Comparison of ENCODE assay signal across 19 cellular contexts in the genomic region with DNA sequence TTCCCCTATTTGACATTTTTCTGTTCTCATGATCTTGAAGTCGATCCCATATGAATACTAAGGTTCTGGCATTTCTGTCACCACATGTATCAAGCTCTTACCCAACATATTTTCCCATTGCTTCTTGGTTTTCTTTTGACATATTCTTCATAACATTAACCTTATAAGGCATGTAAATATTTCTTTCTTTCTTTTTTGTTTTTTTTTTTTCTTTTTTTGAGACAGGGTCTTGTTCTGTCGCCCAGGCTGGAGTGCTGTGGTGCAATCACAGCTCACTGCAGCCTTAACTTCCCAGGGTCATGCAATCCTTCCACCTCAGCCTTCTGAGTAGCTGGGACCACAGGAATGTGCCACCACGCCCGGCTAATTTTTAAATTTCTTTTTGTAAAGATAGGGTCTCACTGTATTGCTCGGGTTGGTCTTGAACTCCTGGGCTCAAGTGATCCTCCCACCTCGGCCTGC. TPM values are rescaled to one million over a fixed set of nuclear protein-coding genes. Genes with fewer than 3 reads are reported as not detected.
A peak's percentile ranks its signal among the peaks of the same experiment; 100 is the strongest.
DNase-seq lines count a peak whose midpoint lies in the region; ATAC-seq and TF ChIP-seq lines count a peak whose summit lies in the region.
"Had no signal": no experiment of that assay in that cellular context is flagged by ENCODE, and none has a peak within 500 bp of the region (broad histone marks: within the 10 kb centered on the region; RNA-seq: fewer than 3 reads in every experiment).

No MANE protein-coding gene starts in this region.

- no peak overlapping the region for H3K14ac ChIP-seq in H9 (ENCODE audit: insufficient read depth, low read length)

- H3K27ac Mint-ChIP-seq in H9 = no peak overlapping the region
- H3K27ac Mint-ChIP-seq: activated T-cell treated with anti-CD3 and anti-CD28 coated beads, Interleukin-2, amount 50 U/mL, for 24 hours; naive thymus-derived CD8-positive, alpha-beta T cell; stimulated activated naive B cell treated with anti-CD40 and anti-IgM and Interleukin-4, amounts not matched to agents 10 μg/mL and 1 μg/mL and 100 μg/mL, for 72 hours had no signal

- H3K4me1 Mint-ChIP-seq in H9 = peaks cover 15 to 16% of the 10 kb centered on the region in 2 experiments; a peak in 3 of 4 replicates
- H3K4me1 Mint-ChIP-seq: CD4-positive, CD25-positive, alpha-beta regulatory T cell; naive thymus-derived CD8-positive, alpha-beta T cell; stimulated activated naive B cell treated with anti-CD40 and anti-IgM and Interleukin-4, amounts not matched to agents 10 μg/mL and 1 μg/mL and 100 μg/mL, for 72 hours had no signal

- H3K79me2 ChIP-seq in H9 (ENCODE audit: insufficient read depth, low read length) = no peaks in the 10 kb centered on the region

- H2AFZ ChIP-seq in H9 (ENCODE audit: low read length) = no peak overlapping the region

- H3K36me3 ChIP-seq in thoracic aorta = no peaks in the 10 kb centered on the region
- no peaks in the 10 kb centered on the region for H3K36me3 ChIP-seq in gastrocnemius medialis
- H3K36me3 ChIP-seq: adrenal gland, heart left ventricle had no signal

- H3K9me3 ChIP-seq in H9 (ENCODE audit: control insufficient read depth, low read depth, low read length) (no peaks in the 10 kb centered on the region), thoracic aorta (no peaks in the 10 kb centered on the region), gastrocnemius medialis (no peaks in the 10 kb centered on the region)
- H3K9me3 ChIP-seq: adrenal gland, heart left ventricle had no signal

- no peaks in the 10 kb centered on the region; the same call in none of the 2 replicates for H3K27me3 Mint-ChIP-seq in H9 (ENCODE audit: low read depth)

- H3K4me2 ChIP-seq in H9 (ENCODE audit: insufficient read depth, insufficient read length, low read length) = no peak overlapping the region

- H3K9me3 Mint-ChIP-seq in H9 = no peaks in the 10 kb centered on the region
- H3K9me3 Mint-ChIP-seq: activated T-cell treated with anti-CD3 and anti-CD28 coated beads, Interleukin-2, amount 50 U/mL, for 24 hours; naive thymus-derived CD8-positive, alpha-beta T cell; stimulated activated naive B cell treated with anti-CD40 and anti-IgM and Interleukin-4, amounts not matched to agents 10 μg/mL and 1 μg/mL and 100 μg/mL, for 72 hours had no signal

- H2BK120ac ChIP-seq in H9 (ENCODE audit: low read depth, low read length, poor library complexity, severe bottlenecking) = no peak overlapping the region

- no peak overlapping the region for H3K23ac ChIP-seq in H9 (ENCODE audit: insufficient read length, low read depth, low read length)

- H2BK5ac ChIP-seq in H9 (ENCODE audit: insufficient read length, low read length) = no peak overlapping the region

- no peak overlapping the region for H4K8ac ChIP-seq in H9 (replicated peaks; ENCODE audit: insufficient read length, low read depth, low read length)

- H3K9ac ChIP-seq in H9 (ENCODE audit: extremely low read depth, insufficient read length, low read length) = no peak overlapping the region

- no peak overlapping the region for H2BK12ac ChIP-seq in H9 (ENCODE audit: insufficient read length, low read depth, low read length)

- H4K5ac ChIP-seq in H9 (ENCODE audit: insufficient read length, low read depth, low read length) = no peak overlapping the region

- in situ Hi-C loops in astrocyte of the cerebellum (cut with HindIII; ENCODE audit: low sequenced_read_pairs) (no loop called here), gastrocnemius medialis (cut with MboI; ENCODE audit: low sequenced_read_pairs in 4 of 4) (no loop called here)

- no peak overlapping the region for H4K91ac ChIP-seq in H9 (ENCODE audit: insufficient read length, low read depth, low read length)

- H2BK15ac ChIP-seq in H9 (ENCODE audit: low read depth, low read length) = no peak overlapping the region

- no peak overlapping the region for H3K4ac ChIP-seq in H9 (ENCODE audit: low read depth, low read length)

- H3K27ac ChIP-seq in H9 (ENCODE audit: insufficient read length, low read depth, low read length) (no peak overlapping the region), thoracic aorta (peak overlapping the region; percentile 95 to 96), gastrocnemius medialis (no peak overlapping the region)
- H3K27ac ChIP-seq: adrenal gland had no signal

- ATAC-seq in thoracic aorta (ENCODE audit: insufficient number of reproducible peaks, low FRiP score, low read depth) (no peak), gastrocnemius medialis (no peak), HG03342 (IDR thresholded peaks at IDR 0.05; ENCODE audit: unreplicated experiment) (no peak)
- ATAC-seq: heart left ventricle; naive thymus-derived CD8-positive, alpha-beta T cell; stimulated activated naive B cell treated with anti-CD40 and anti-IgM and Interleukin-4, amounts not matched to agents 10 μg/mL and 1 μg/mL and 100 μg/mL, for 72 hours had no signal

- H2BK20ac ChIP-seq in H9 (ENCODE audit: low read depth, low read length, poor library complexity, severe bottlenecking) = peak overlapping the region; percentile 6

- H3K23me2 ChIP-seq in H9 (ENCODE audit: insufficient read length, low read depth, low read length, poor library complexity, severe bottlenecking) = no peaks in the 10 kb centered on the region

- no peak overlapping the region for H3K56ac ChIP-seq in H9 (ENCODE audit: insufficient read length, low read depth, low read length)

- no peaks in the 10 kb centered on the region for H3K27me3 ChIP-seq in H9 (ENCODE audit: insufficient read depth, low read length)
- H3K27me3 ChIP-seq in thoracic aorta (replicated peaks; ENCODE audit: insufficient read depth) = no peaks in the 10 kb centered on the region
- H3K27me3 ChIP-seq in gastrocnemius medialis = no peaks in the 10 kb centered on the region
- H3K27me3 ChIP-seq: adrenal gland, heart left ventricle had no signal

- intact Hi-C loops in gastrocnemius medialis (cut with DNase I; ENCODE audit: low total_unique reads) = no loop called here

- no peaks in the 10 kb centered on the region for H4K20me1 ChIP-seq in H9 (ENCODE audit: control insufficient read depth, insufficient read depth, insufficient read length)

- no peaks in the 10 kb centered on the region for H3K4me1 ChIP-seq in H9 (ENCODE audit: insufficient read depth, low read length)
- H3K4me1 ChIP-seq in thoracic aorta (ENCODE audit: control insufficient read depth in 1 of 2, low read depth in 2 of 2) = peaks cover 21 to 64% of the 10 kb centered on the region in 2 donors
- H3K4me1 ChIP-seq in gastrocnemius medialis = no peaks in the 10 kb centered on the region

- TF ChIP-seq CTCF in H9 (conservative IDR thresholded peaks at IDR 0.05) (no peak), astrocyte of the cerebellum (IDR thresholded peaks at IDR 0.05; ENCODE audit: low read depth, low read length, missing control alignments) (no peak), thoracic aorta (IDR thresholded peaks at IDR 0.05) (no peak), gastrocnemius medialis (IDR thresholded peaks at IDR 0.05 in 4 of 5, conservative IDR thresholded peaks at IDR 0.05 in 1 of 5) (no peak)

- H3K4me3 Mint-ChIP-seq in H9 = no peak overlapping the region
- H3K4me3 Mint-ChIP-seq: activated T-cell treated with anti-CD3 and anti-CD28 coated beads, Interleukin-2, amount 50 U/mL, for 24 hours; CD4-positive, CD25-positive, alpha-beta regulatory T cell; naive thymus-derived CD8-positive, alpha-beta T cell; stimulated activated naive B cell treated with anti-CD40 and anti-IgM and Interleukin-4, amounts not matched to agents 10 μg/mL and 1 μg/mL and 100 μg/mL, for 72 hours had no signal

- no peak for TF ChIP-seq POLR2A in gastrocnemius medialis (IDR thresholded peaks at IDR 0.05)

- DNase-seq in H9 (no peak), astrocyte of the cerebellum (ENCODE audit: low read depth) (peak; percentile 47), glomerular visceral epithelial cell (ENCODE audit: extremely low spot score) (peak; percentile 61), thoracic aorta (ENCODE audit: low spot score) (no peak), gastrocnemius medialis (no peak), COLO668 (lab: John Stamatoyannopoulos, UW; ENCODE audit: unreplicated experiment) (no peak)
- DNase-seq in stimulated activated CD4-positive, alpha-beta T cell treated with anti-CD3 and anti-CD28 coated beads, Interleukin-2, amount 100 ng/mL, for 24 hours = no peak
- DNase-seq: activated CD4-positive, alpha-beta T cell treated with anti-CD3 and anti-CD28 coated beads for 48 hours; activated T-cell treated with anti-CD3 and anti-CD28 coated beads, Interleukin-2, amount 50 U/mL, for 24 hours; adrenal gland; CD4-positive, CD25-positive, alpha-beta regulatory T cell; heart left ventricle; left cardiac atrium; naive thymus-derived CD8-positive, alpha-beta T cell; NCI-H146; Right ventricle myocardium superior; stimulated activated naive B cell treated with anti-CD40 and anti-IgM and Interleukin-4, amounts not matched to agents 10 μg/mL and 1 μg/mL and 100 μg/mL, for 72 hours; T1000 had no signal

- H3K36me3 Mint-ChIP-seq in H9 (ENCODE audit: insufficient read depth in 1 of 3, low read depth in 3 of 3) = no peaks in the 10 kb centered on the region; a peak in 1 of 7 replicates
- H3K36me3 Mint-ChIP-seq: CD4-positive, CD25-positive, alpha-beta regulatory T cell; naive thymus-derived CD8-positive, alpha-beta T cell; stimulated activated naive B cell treated with anti-CD40 and anti-IgM and Interleukin-4, amounts not matched to agents 10 μg/mL and 1 μg/mL and 100 μg/mL, for 72 hours had no signal

- H3K18ac ChIP-seq in H9 (ENCODE audit: insufficient read length, low read depth, low read length) = no peak overlapping the region

- no peak overlapping the region for H2AK5ac ChIP-seq in H9 (ENCODE audit: insufficient read length, low read length)

- H3K4me3 ChIP-seq in astrocyte of the cerebellum (ENCODE audit: low read depth, low read length) (no peak overlapping the region), thoracic aorta (peak overlapping the region; percentile 14), gastrocnemius medialis (no peak overlapping the region)
- H3K4me3 ChIP-seq: adrenal gland, heart left ventricle had no signal

- no peaks in the 10 kb centered on the region for H3K79me1 ChIP-seq in H9 (ENCODE audit: insufficient read depth, low read depth, low read length, poor library complexity, severe bottlenecking)

- no CpG with 5 or more reads among the region's 6 CpGs for WGBS in H9 (ENCODE audit: extremely low coverage, insufficient read length, low lambda C conversion rate)

- H3T11ph ChIP-seq in H9 (ENCODE audit: low read length) = no peak overlapping the region

RNA-seq across cellular contexts. Expression of a gene that starts 33.1 kb away (rescaled TPM):
- total RNA-seq in H9 (2021) = 19.2 and 20.8 TPM in 2 replicates
- total RNA-seq in thoracic aorta = 100 to 1,000 TPM; 101 to 158 TPM
- total RNA-seq in gastrocnemius medialis = 100 to 1,000 TPM; 184 to 644 (median 448) TPM

Comparison
In these comparisons a context has a peak if more than half of its experiments do, and no peak if none do; other contexts are left out.
1. DNase-seq: peak in astrocyte of the cerebellum (single experiment) and glomerular visceral epithelial cell (single experiment); none in H9 (single experiment), thoracic aorta (single experiment), stimulated activated CD4-positive, alpha-beta T cell treated with anti-CD3 and anti-CD28 coated beads, Interleukin-2, amount 100 ng/mL, for 24 hours (0 of 2), gastrocnemius medialis (0 of 2) and COLO668 (single experiment).
2. H3K27ac ChIP-seq: peak in thoracic aorta (2 of 2); none in H9 (single experiment) and gastrocnemius medialis (0 of 4).